Comparison of ENCODE assay signal across 8 cellular contexts in the genomic region with DNA sequence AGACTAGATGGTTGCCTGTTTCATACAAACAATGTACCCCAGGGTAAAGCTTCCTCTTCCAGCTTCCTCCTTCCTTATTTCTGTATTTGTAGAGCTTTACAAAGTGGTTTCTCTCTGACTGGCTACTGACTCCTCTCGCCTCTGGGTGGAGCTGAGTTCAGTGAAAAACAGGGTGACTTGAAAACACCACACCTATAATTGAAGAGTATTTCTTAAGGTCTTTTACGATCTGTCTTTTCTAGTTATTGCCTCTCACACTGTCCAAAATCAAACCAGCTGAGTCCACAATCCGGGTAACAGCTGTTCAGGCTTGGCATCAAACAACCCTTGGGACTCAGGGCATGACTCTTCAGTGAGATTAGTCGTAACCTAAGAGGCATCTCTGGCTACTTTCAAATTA.
DNase-seq lines count a peak whose midpoint lies in the region; ATAC-seq, FAIRE-seq and TF ChIP-seq lines count a peak whose summit lies in the region.
"Had no signal": no experiment of that assay in that cellular context is flagged by ENCODE, and none has a peak within 500 bp of the region (broad histone marks: within the 10 kb centered on the region; RNA-seq: fewer than 3 reads in every experiment).

No MANE protein-coding gene starts in this region.

- FAIRE-seq in H54 (lab: Jason Lieb, UNC) = no peak
- FAIRE-seq: keratinocyte had no signal

- TF ChIP-seq POLR2A in H54 (IDR thresholded peaks at IDR 0.05; ENCODE audit: low read depth, low read length) = no peak

- DNase-seq in UCSD-AML1 (lab: John Stamatoyannopoulos, UW; ENCODE audit: unreplicated experiment) (peak; percentile 10), midbrain (lab: John Stamatoyannopoulos, UW) (peak; percentile 24), DMS153 treated with DMSO at 0.1 percent for 48 hours (lab: John Stamatoyannopoulos, UW; ENCODE audit: unreplicated experiment) (no peak), H54 (ENCODE audit: insufficient read length, low spot score) (no peak), hippocampal formation (lab: John Stamatoyannopoulos, UW) (no peak)

- ATAC-seq in GM18909 (IDR thresholded peaks at IDR 0.05; ENCODE audit: poor library complexity, unreplicated experiment) (peak; percentile 83), HG02973 (IDR thresholded peaks at IDR 0.05; ENCODE audit: unreplicated experiment) (peak; percentile 75)

Comparison
In these comparisons a context has a peak if more than half of its experiments do, and no peak if none do; other contexts are left out.
1. DNase-seq: peak in UCSD-AML1 (single experiment) and midbrain (single experiment); none in DMS153 treated with DMSO at 0.1 percent for 48 hours (single experiment), H54 (single experiment) and hippocampal formation (0 of 2).